ENCODE assay signal across 30 cellular contexts in the genomic region with DNA sequence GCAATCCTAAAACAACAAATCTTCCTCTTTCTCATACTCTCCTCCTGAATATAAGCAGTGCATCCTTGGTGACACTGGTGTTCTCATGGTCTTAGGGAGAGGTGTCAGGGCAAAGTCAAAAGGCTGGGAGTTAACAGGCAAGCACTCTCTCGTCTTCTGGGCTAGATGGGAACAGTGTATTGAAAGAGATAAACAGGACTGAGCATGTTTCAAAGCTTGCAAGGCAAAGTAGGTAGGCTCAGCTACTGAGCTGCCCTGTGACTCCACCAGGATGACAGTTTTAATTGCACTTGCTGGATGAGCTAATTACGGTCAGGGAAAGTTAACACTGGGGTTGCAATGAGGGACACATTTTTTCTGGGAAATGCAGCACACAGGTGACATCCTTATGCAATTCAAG.
"Had no signal": no experiment of that assay in that cellular context is flagged by ENCODE, and none has a peak within 500 bp of the region (broad histone marks: within the 10 kb centered on the region; RNA-seq: fewer than 3 reads in every experiment).

No MANE protein-coding gene starts in this region.

- H3K36me3 ChIP-seq: ascending aorta, esophagus muscularis mucosa, left ventricle myocardium inferior, right atrium auricular region, suprapubic skin, tibial artery, WERI-Rb-1 had no signal

- H3K27ac ChIP-seq: ascending aorta, esophagus muscularis mucosa, left ventricle myocardium inferior, parathyroid adenoma, right atrium auricular region, suprapubic skin, tibial artery, WERI-Rb-1 had no signal

- H2AFZ ChIP-seq: parathyroid adenoma had no signal

- H3K4me3 ChIP-seq: ascending aorta, esophagus muscularis mucosa, left ventricle myocardium inferior, lung, right atrium auricular region, suprapubic skin, tibial artery had no signal

- H3K27me3 Mint-ChIP-seq: activated CD4-positive, alpha-beta memory T cell treated with anti-CD3 and anti-CD28 coated beads for 36 hours; activated CD4-positive, alpha-beta T cell treated with anti-CD3 and anti-CD28 coated beads, Interleukin-2, amount 10 ng/mL, durations not matched to agents 24 days and 14 days; activated naive CD4-positive, alpha-beta T cell treated with anti-CD3 and anti-CD28 coated beads, Interleukin-2, amount 10 ng/mL, durations not matched to agents 7 days and 5 days; activated naive CD8-positive, alpha-beta T cell treated with anti-CD3 and anti-CD28 coated beads, Interleukin-2, amount 10 ng/mL, durations not matched to agents 7 days and 5 days; activated T-cell treated with anti-CD3 and anti-CD28 coated beads, Interleukin-2, amount 50 U/mL, for 24 hours; effector memory CD8-positive, alpha-beta T cell; stimulated activated naive B cell treated with anti-CD40 and anti-IgM and Interleukin-4, amounts not matched to agents 10 μg/mL and 1 μg/mL and 100 μg/mL, for 72 hours had no signal

- H3K9me3 Mint-ChIP-seq: activated CD4-positive, alpha-beta memory T cell treated with anti-CD3 and anti-CD28 coated beads for 36 hours; activated CD4-positive, alpha-beta T cell treated with anti-CD3 and anti-CD28 coated beads, Interleukin-2, amount 10 ng/mL, durations not matched to agents 24 days and 14 days; activated naive CD4-positive, alpha-beta T cell treated with anti-CD3 and anti-CD28 coated beads, Interleukin-2, amount 10 ng/mL, durations not matched to agents 7 days and 5 days; activated naive CD8-positive, alpha-beta T cell treated with anti-CD3 and anti-CD28 coated beads, Interleukin-2, amount 10 ng/mL, durations not matched to agents 7 days and 5 days; activated T-cell treated with anti-CD3 and anti-CD28 coated beads, Interleukin-2, amount 50 U/mL, for 24 hours; effector memory CD8-positive, alpha-beta T cell; natural killer cell treated with Interleukin-12 subunit alpha and Interleukin-12 subunit beta and Interleukin-15 and Interleukin-18, amount 100 ng/mL, for 72 hours had no signal

- ATAC-seq: effector memory CD8-positive, alpha-beta T cell; natural killer cell treated with Interleukin-12 subunit alpha and Interleukin-12 subunit beta and Interleukin-15 and Interleukin-18, amount 100 ng/mL, for 72 hours; stimulated activated naive B cell treated with anti-CD40 and anti-IgM and Interleukin-4, amounts not matched to agents 10 μg/mL and 1 μg/mL and 100 μg/mL, for 72 hours; T-helper 17 cell had no signal

- H3K36me3 Mint-ChIP-seq: activated CD4-positive, alpha-beta memory T cell treated with anti-CD3 and anti-CD28 coated beads for 36 hours; activated naive CD4-positive, alpha-beta T cell treated with anti-CD3 and anti-CD28 coated beads, Interleukin-2, amount 10 ng/mL, durations not matched to agents 7 days and 5 days; activated naive CD8-positive, alpha-beta T cell treated with anti-CD3 and anti-CD28 coated beads, Interleukin-2, amount 10 ng/mL, durations not matched to agents 7 days and 5 days; brain; natural killer cell treated with Interleukin-12 subunit alpha and Interleukin-12 subunit beta and Interleukin-15 and Interleukin-18, amount 100 ng/mL, for 72 hours; stimulated activated naive B cell treated with anti-CD40 and anti-IgM and Interleukin-4, amounts not matched to agents 10 μg/mL and 1 μg/mL and 100 μg/mL, for 72 hours had no signal

- H3K79me2 ChIP-seq: parathyroid adenoma had no signal

- H3K27me3 ChIP-seq: ascending aorta, esophagus muscularis mucosa, right atrium auricular region, suprapubic skin, tibial artery had no signal

- FAIRE-seq: frontal cortex, islet of Langerhans had no signal

- H3K9ac ChIP-seq: parathyroid adenoma had no signal

- H3K27ac Mint-ChIP-seq: activated CD4-positive, alpha-beta memory T cell treated with anti-CD3 and anti-CD28 coated beads for 36 hours; activated CD4-positive, alpha-beta T cell treated with anti-CD3 and anti-CD28 coated beads, Interleukin-2, amount 10 ng/mL, durations not matched to agents 24 days and 14 days; activated naive CD4-positive, alpha-beta T cell treated with anti-CD3 and anti-CD28 coated beads, Interleukin-2, amount 10 ng/mL, durations not matched to agents 7 days and 5 days; activated naive CD8-positive, alpha-beta T cell treated with anti-CD3 and anti-CD28 coated beads, Interleukin-2, amount 10 ng/mL, durations not matched to agents 7 days and 5 days; activated T-cell treated with anti-CD3 and anti-CD28 coated beads, Interleukin-2, amount 50 U/mL, for 24 hours; brain; effector memory CD8-positive, alpha-beta T cell; natural killer cell treated with Interleukin-12 subunit alpha and Interleukin-12 subunit beta and Interleukin-15 and Interleukin-18, amount 100 ng/mL, for 72 hours; stimulated activated naive B cell treated with anti-CD40 and anti-IgM and Interleukin-4, amounts not matched to agents 10 μg/mL and 1 μg/mL and 100 μg/mL, for 72 hours; T-helper 17 cell had no signal

- H3K4me1 ChIP-seq: esophagus muscularis mucosa, left ventricle myocardium inferior, parathyroid adenoma, right atrium auricular region had no signal

- H3K9me3 ChIP-seq: ascending aorta, esophagus muscularis mucosa, left ventricle myocardium inferior, right atrium auricular region, suprapubic skin, tibial artery had no signal

- DNase-seq: activated CD4-positive, alpha-beta memory T cell treated with anti-CD3 and anti-CD28 coated beads for 36 hours; activated CD4-positive, alpha-beta T cell treated with anti-CD3 and anti-CD28 coated beads, Interleukin-2, amount 10 ng/mL, durations not matched to agents 24 days and 14 days; activated CD4-positive, CD25-positive, alpha-beta regulatory T cell treated with anti-CD3 and anti-CD28 coated beads, Interleukin-2, amount 50 U/mL, for 72 hours; activated CD8-positive, alpha-beta memory T cell treated with anti-CD3 and anti-CD28 coated beads, Interleukin-2, amount 50 U/mL, for 4 hours; activated gamma-delta T cell; activated naive CD4-positive, alpha-beta T cell treated with anti-CD3 and anti-CD28 coated beads, Interleukin-2, amount 10 ng/mL, durations not matched to agents 7 days and 5 days; activated naive CD8-positive, alpha-beta T cell treated with anti-CD3 and anti-CD28 coated beads, Interleukin-2, amount 10 ng/mL, durations not matched to agents 7 days and 5 days; activated T-cell treated with anti-CD3 and anti-CD28 coated beads, Interleukin-2, amount 50 U/mL, for 24 hours; cortex of kidney; effector memory CD8-positive, alpha-beta T cell; left ventricle myocardium inferior; mesendoderm; nucleus accumbens; stimulated activated CD4-positive, alpha-beta T cell treated with anti-CD3 and anti-CD28 coated beads, Interleukin-15, amount 100 ng/mL, for 24 hours; stimulated activated CD4-positive, alpha-beta T cell treated with anti-CD3 and anti-CD28 coated beads, Interleukin-2, amount 100 ng/mL, for 24 hours; stimulated activated naive B cell treated with anti-CD40 and anti-IgM and Interleukin-4, amounts not matched to agents 10 μg/mL and 1 μg/mL and 100 μg/mL, for 72 hours; T-helper 17 cell; T1000; tibial artery; WERI-Rb-1 had no signal

- H3K4me3 Mint-ChIP-seq: activated CD4-positive, alpha-beta memory T cell treated with anti-CD3 and anti-CD28 coated beads for 36 hours; activated CD4-positive, alpha-beta T cell treated with anti-CD3 and anti-CD28 coated beads, Interleukin-2, amount 10 ng/mL, durations not matched to agents 24 days and 14 days; activated naive CD4-positive, alpha-beta T cell treated with anti-CD3 and anti-CD28 coated beads, Interleukin-2, amount 10 ng/mL, durations not matched to agents 7 days and 5 days; activated naive CD8-positive, alpha-beta T cell treated with anti-CD3 and anti-CD28 coated beads, Interleukin-2, amount 10 ng/mL, durations not matched to agents 7 days and 5 days; activated T-cell treated with anti-CD3 and anti-CD28 coated beads, Interleukin-2, amount 50 U/mL, for 24 hours; brain; effector memory CD8-positive, alpha-beta T cell; natural killer cell treated with Interleukin-12 subunit alpha and Interleukin-12 subunit beta and Interleukin-15 and Interleukin-18, amount 100 ng/mL, for 72 hours; stimulated activated naive B cell treated with anti-CD40 and anti-IgM and Interleukin-4, amounts not matched to agents 10 μg/mL and 1 μg/mL and 100 μg/mL, for 72 hours; T-helper 17 cell had no signal

- H3K4me1 Mint-ChIP-seq: activated CD4-positive, alpha-beta T cell treated with anti-CD3 and anti-CD28 coated beads, Interleukin-2, amount 10 ng/mL, durations not matched to agents 24 days and 14 days; activated naive CD4-positive, alpha-beta T cell treated with anti-CD3 and anti-CD28 coated beads, Interleukin-2, amount 10 ng/mL, durations not matched to agents 7 days and 5 days; activated naive CD8-positive, alpha-beta T cell treated with anti-CD3 and anti-CD28 coated beads, Interleukin-2, amount 10 ng/mL, durations not matched to agents 7 days and 5 days; brain; stimulated activated naive B cell treated with anti-CD40 and anti-IgM and Interleukin-4, amounts not matched to agents 10 μg/mL and 1 μg/mL and 100 μg/mL, for 72 hours; T-helper 17 cell had no signal
